In the genomic region with DNA sequence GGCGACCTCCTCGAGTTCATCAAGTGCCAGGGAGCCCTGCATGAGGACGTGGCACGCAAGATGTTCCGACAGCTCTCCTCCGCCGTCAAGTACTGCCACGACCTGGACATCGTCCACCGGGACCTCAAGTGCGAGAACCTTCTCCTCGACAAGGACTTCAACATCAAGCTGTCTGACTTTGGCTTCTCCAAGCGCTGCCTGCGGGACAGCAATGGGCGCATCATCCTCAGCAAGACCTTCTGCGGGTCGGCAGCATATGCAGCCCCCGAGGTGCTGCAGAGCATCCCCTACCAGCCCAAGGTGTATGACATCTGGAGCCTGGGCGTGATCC, we compare ENCODE assay signal across 23 cellular contexts. TPM values are rescaled to one million over a fixed set of nuclear protein-coding genes. Genes with fewer than 3 reads are reported as not detected.
DNase-seq lines count a peak whose midpoint lies in the region; ATAC-seq, FAIRE-seq and TF ChIP-seq lines count a peak whose summit lies in the region.
"Had no signal": no experiment of that assay in that cellular context is flagged by ENCODE, and none has a peak within 500 bp of the region (broad histone marks: within the 10 kb centered on the region; RNA-seq: fewer than 3 reads in every experiment).

No MANE protein-coding gene starts in this region.

- no peaks in the 10 kb centered on the region for H3K79me2 ChIP-seq in K562 (ENCODE audit: control insufficient read depth, insufficient read depth, low read length)

- DNase-seq in RWPE1 (ENCODE audit: low spot score) (no peak), K562 (ENCODE audit: extremely low read depth in 1 of 4, low spot score in 3 of 4) (no peak), kidney (peak; percentile 61)
- DNase-seq in effector CD8-positive, alpha-beta T cell (lab: John Stamatoyannopoulos, UW), result no peak
- DNase-seq: Calu3; CD4-positive, alpha-beta memory T cell; COR-L47; DMS53; DMS79 treated with DMSO at 0.1 percent for 48 hours; GF-D8; HFFc6 had no signal

- no peak overlapping the region for H2AFZ ChIP-seq in K562 (ENCODE audit: low read depth, low read length)
- H2AFZ ChIP-seq: GM23338 had no signal

- intact Hi-C loops in K562 (cut with micrococcal nuclease) (loop anchor here (10.0 kb wide), 1 partner anchor 57 kb away; no protein-coding TSS in a partner anchor), kidney (cut with DNase I) (no loop called here)

- CTCF ChIA-PET in RWPE1 (lab: Yijun Ruan, JAX) (interaction anchor here (0.6 kb wide), 1 partner anchor 11 kb away, joined by 3 read pairs; no protein-coding TSS in a partner anchor), K562 (lab: Yijun Ruan, JAX; ENCODE audit: low intra/inter-chr PET ratio) (no interaction called here)

- POLR2A ChIA-PET in RWPE1 (lab: Yijun Ruan, JAX; ENCODE audit: low non-redundant PET) (no interaction called here), K562 (lab: Yijun Ruan, JAX) (interaction anchor here (1.1 to 4.4 kb wide), 4 partner anchors 9 to 16 kb away, joined by 4 to 38 read pairs (median 14); a partner anchor contains a TSS)

- no peaks in the 10 kb centered on the region for H3K9me3 ChIP-seq in K562 (replicated peaks; ENCODE audit: control insufficient read depth, insufficient read depth, low read depth, low read length)
- H3K9me3 ChIP-seq in kidney (ENCODE audit: control insufficient read depth in 1 of 2, low read length in 2 of 2), result no peaks in the 10 kb centered on the region
- H3K9me3 ChIP-seq: HAP-1 had no signal

- ATAC-seq in K562 (no peak), HG03521 (IDR thresholded peaks at IDR 0.05; ENCODE audit: unreplicated experiment) (no peak), GM18909 (IDR thresholded peaks at IDR 0.05; ENCODE audit: poor library complexity, unreplicated experiment) (no peak)

- peaks cover 11% of the 10 kb centered on the region for H3K9me1 ChIP-seq in K562 (ENCODE audit: control insufficient read depth, insufficient read depth, low read length)

- no TSS peak for BruUV-seq in K562 (replicated peaks; lab: Mats Ljungman, UMichigan)

- H3K9ac ChIP-seq in K562 (ENCODE audit: insufficient read depth in 1 of 2, low read depth in 2 of 2, low read length in 2 of 2), result no peak overlapping the region
- no peak overlapping the region for H3K9ac ChIP-seq in kidney (ENCODE audit: low read length in 2 of 2)

- no peak overlapping the region for H3K4me2 ChIP-seq in K562 (ENCODE audit: insufficient read depth, low read length)
- H3K4me2 ChIP-seq: GM23338 had no signal

- H3K36me3 ChIP-seq in K562 (ENCODE audit: control insufficient read depth, insufficient read depth, low read length) (peaks cover 50% of the 10 kb centered on the region), kidney (ENCODE audit: control insufficient read depth in 1 of 2, insufficient read depth in 2 of 2, low read length in 2 of 2) (peaks cover 14 to 17% of the 10 kb centered on the region in 2 donors)

- peak overlapping the region; percentile 90 for H3K27ac ChIP-seq in RWPE1
- no peak overlapping the region for H3K27ac ChIP-seq in K562 (ENCODE audit: extremely low read depth, low read depth, low read length)
- no peak overlapping the region for H3K27ac ChIP-seq in kidney (ENCODE audit: low read depth in 2 of 2, low read length in 2 of 2)

- 92% methylated on average over 19 of the region's 19 CpGs for WGBS in K562 (ENCODE audit: insufficient coverage, low coverage, missing lambda C conversion rate)

- H3K4me1 ChIP-seq in K562 (replicated peaks in 1 of 2; ENCODE audit: control insufficient read depth in 2 of 2, insufficient read depth in 2 of 2, low read length in 2 of 2) (peaks cover 0 to 42% of the 10 kb centered on the region in 2 experiments; a peak in 1 of 5 replicates), kidney (ENCODE audit: control insufficient read depth in 1 of 2, insufficient read depth in 1 of 2, low read depth in 1 of 2, low read length in 2 of 2) (no peaks in the 10 kb centered on the region)
- H3K4me1 ChIP-seq: HAP-1 had no signal

- H4K20me1 ChIP-seq in K562 (replicated peaks; ENCODE audit: control insufficient read depth, insufficient read depth, low read length), result peaks cover 17% of the 10 kb centered on the region; the same call in 1 of the 2 replicates

- no peak for FAIRE-seq in K562 (lab: Jason Lieb, UNC)
- FAIRE-seq in kidney (lab: Jason Lieb, UNC), result no peak
- FAIRE-seq: GM12891, GM18507, H54 had no signal

- TF ChIP-seq POLR2A in K562 (conservative IDR thresholded peaks at IDR 0.05), result no peak

- TF ChIP-seq EP300 in K562 (IDR thresholded peaks at IDR 0.05; ENCODE audit: low read length), result no peak

- H3K4me3 ChIP-seq in K562 (no peak overlapping the region), kidney (ENCODE audit: low read length in 2 of 2) (no peak overlapping the region)
- H3K4me3 ChIP-seq: GM23338, HAP-1 had no signal

- peaks cover 0 to 6% of the 10 kb centered on the region in 2 experiments; a peak in 3 of 5 replicates for H3K27me3 ChIP-seq in K562 (ENCODE audit: control insufficient read depth in 2 of 2, insufficient read depth in 2 of 2, low read length in 2 of 2)

- no peak for TF ChIP-seq RAD21 in K562 (CRISPR knock-in tag; conservative IDR thresholded peaks at IDR 0.05 in 1 of 2, IDR thresholded peaks at IDR 0.05 in 1 of 2)

- TF ChIP-seq CTCF in RWPE1 (conservative IDR thresholded peaks at IDR 0.05; ENCODE audit: low read depth) (no peak), K562 (IDR thresholded peaks at IDR 0.05 in 2 of 3, conservative IDR thresholded peaks at IDR 0.05 in 1 of 3; ENCODE audit: insufficient read depth in 2 of 3, low read depth in 1 of 3, low read length in 3 of 3) (no peak), kidney (IDR thresholded peaks at IDR 0.05; ENCODE audit: borderline replicate concordance, extremely low read depth, insufficient read depth) (no peak)

- in situ Hi-C loops in K562 (cut with MboI), result no loop called here

RNA-seq across cellular contexts. Expression of a gene that starts 0.5 kb away (rescaled TPM):
- 0.21 TPM in 1 of 2 replicates, not detected in the other for total RNA-seq in K562 (2011; cell fraction: chromatin; rRNA removed; ENCODE audit: low replicate concordance)
- not detected in 2 replicates for total RNA-seq in K562 (2011; cell fraction: nucleolus; rRNA removed)
- total RNA-seq in K562 (2011; cell fraction: nucleoplasm; rRNA removed), result 0.22 TPM in 1 of 2 replicates, not detected in the other
- total RNA-seq in K562 (2014; rRNA removed) (not detected in 2 replicates), K562 (2014; rRNA removed; fragmentation: Illumina TruSeq; extraction: Trizol) (not detected in 2 replicates), K562 (2015; rRNA removed; fragmentation: Illumina TruSeq; extraction: Trizol) (not detected in 2 replicates), K562 (2021) (not detected in 2 replicates), kidney (not detected)
- polyA plus RNA-seq in K562 (2011; rRNA removed) (not detected in 2 replicates), K562 (2014; fragmentation: Illumina TruSeq; extraction: Trizol) (not detected in 2 replicates), K562 (2014; fragmentation: Nextera tagmentation; extraction: Ambion mirVana) (not detected), K562 (2014; rRNA removed) (0.04 TPM in 1 of 2 replicates, not detected in the other), kidney (ENCODE audit: insufficient read depth, low read depth, low replicate concordance) (not detected)
- polyA plus RNA-seq in K562 (2011; cell fraction: cytosol; rRNA removed), result 0.04 TPM in 1 of 2 replicates, not detected in the other
- polyA plus RNA-seq in K562 (2011; cell fraction: nucleus; rRNA removed), result 0.10 TPM in 1 of 2 replicates, not detected in the other
- polyA plus RNA-seq in K562 (2012), result not detected in 2 replicates
- not detected in 2 replicates for polyA minus RNA-seq in K562 (2011; rRNA and poly(A)+ RNA removed)
- not detected in 2 replicates for polyA minus RNA-seq in K562 (2011; cell fraction: cytosol; rRNA and poly(A)+ RNA removed)
- polyA minus RNA-seq in K562 (2011; cell fraction: nucleus; rRNA and poly(A)+ RNA removed), result not detected in 2 replicates
- total RNA-seq: A172; A673; Calu3; CD4-positive, alpha-beta memory T cell; Daoy; G401; GM23338; HFFc6 had no signal
- polyA plus RNA-seq: BJ; CD4-positive, alpha-beta memory T cell; GM23338 had no signal

RNA-seq across cellular contexts. Expression of a gene that starts 9.4 kb away (rescaled TPM):
- total RNA-seq in K562 (2011; cell fraction: chromatin; rRNA removed; ENCODE audit: low replicate concordance), result 104 and 237 TPM in 2 replicates
- total RNA-seq in K562 (2011; cell fraction: nucleolus; rRNA removed), result 233 and 250 TPM in 2 replicates
- total RNA-seq in K562 (2011; cell fraction: nucleoplasm; rRNA removed), result 163 and 192 TPM in 2 replicates
- 62.9 and 79.7 TPM in 2 replicates for total RNA-seq in K562 (2014; rRNA removed)
- 25.0 and 31.7 TPM in 2 replicates for total RNA-seq in K562 (2014; rRNA removed; fragmentation: Illumina TruSeq; extraction: Trizol)
- 52.2 and 56.7 TPM in 2 replicates for total RNA-seq in K562 (2015; rRNA removed; fragmentation: Illumina TruSeq; extraction: Trizol)
- total RNA-seq in K562 (2021), result 101 and 103 TPM in 2 replicates
- polyA plus RNA-seq in K562 (2011; rRNA removed), result 45.6 and 65.3 TPM in 2 replicates
- 87.9 and 92.8 TPM in 2 replicates for polyA plus RNA-seq in K562 (2011; cell fraction: cytosol; rRNA removed)
- 96.5 and 99.6 TPM in 2 replicates for polyA plus RNA-seq in K562 (2011; cell fraction: nucleus; rRNA removed)
- polyA plus RNA-seq in K562 (2012), result 68.2 and 87.4 TPM in 2 replicates
- 56.7 and 59.7 TPM in 2 replicates for polyA plus RNA-seq in K562 (2014; fragmentation: Illumina TruSeq; extraction: Trizol)
- under 1 TPM; 0.69 to 0.70 TPM for polyA plus RNA-seq in K562 (2014; fragmentation: Nextera tagmentation; extraction: Ambion mirVana)
- 54.1 and 56.4 TPM in 2 replicates for polyA plus RNA-seq in K562 (2014; rRNA removed)
- polyA minus RNA-seq in K562 (2011; rRNA and poly(A)+ RNA removed), result 59.4 and 60.5 TPM in 2 replicates
- polyA minus RNA-seq in K562 (2011; cell fraction: cytosol; rRNA and poly(A)+ RNA removed), result 76.8 and 101 TPM in 2 replicates
- 59.6 and 106 TPM in 2 replicates for polyA minus RNA-seq in K562 (2011; cell fraction: nucleus; rRNA and poly(A)+ RNA removed)
- total RNA-seq in kidney, result 67.7 TPM
- polyA plus RNA-seq in kidney (ENCODE audit: insufficient read depth, low read depth, low replicate concordance), result 37.5 TPM

RNA-seq across cellular contexts. Expression of a gene that starts 12.8 kb away (rescaled TPM):
- 22.9 and 43.9 TPM in 2 replicates for total RNA-seq in K562 (2011; cell fraction: chromatin; rRNA removed; ENCODE audit: low replicate concordance)
- 30.7 and 33.7 TPM in 2 replicates for total RNA-seq in K562 (2011; cell fraction: nucleolus; rRNA removed)
- total RNA-seq in K562 (2011; cell fraction: nucleoplasm; rRNA removed), result 20.2 and 27.2 TPM in 2 replicates
- total RNA-seq in K562 (2014; rRNA removed) (42.5 and 47.4 TPM in 2 replicates), K562 (2014; rRNA removed; fragmentation: Illumina TruSeq; extraction: Trizol) (9.4 and 10.7 TPM in 2 replicates), K562 (2015; rRNA removed; fragmentation: Illumina TruSeq; extraction: Trizol) (28.3 and 30.9 TPM in 2 replicates), K562 (2021) (51.3 and 52.8 TPM in 2 replicates), kidney (14.3 TPM)
- polyA plus RNA-seq in K562 (2011; rRNA removed) (26.8 and 44.0 TPM in 2 replicates), K562 (2014; fragmentation: Illumina TruSeq; extraction: Trizol) (23.6 and 41.0 TPM in 2 replicates), K562 (2014; fragmentation: Nextera tagmentation; extraction: Ambion mirVana) (1 to 10 TPM in 1 of 2 experiments, under 1 TPM in 1; 0.70 to 1.9 TPM), K562 (2014; rRNA removed) (47.1 and 58.1 TPM in 2 replicates), kidney (ENCODE audit: insufficient read depth, low read depth, low replicate concordance) (15.3 TPM)
- polyA plus RNA-seq in K562 (2011; cell fraction: cytosol; rRNA removed), result 44.3 and 59.3 TPM in 2 replicates
- 50.0 and 63.7 TPM in 2 replicates for polyA plus RNA-seq in K562 (2011; cell fraction: nucleus; rRNA removed)
- 34.4 and 35.2 TPM in 2 replicates for polyA plus RNA-seq in K562 (2012)
- polyA minus RNA-seq in K562 (2011; rRNA and poly(A)+ RNA removed), result 11.3 and 13.6 TPM in 2 replicates
- 16.3 and 30.8 TPM in 2 replicates for polyA minus RNA-seq in K562 (2011; cell fraction: cytosol; rRNA and poly(A)+ RNA removed)
- 11.7 and 24.3 TPM in 2 replicates for polyA minus RNA-seq in K562 (2011; cell fraction: nucleus; rRNA and poly(A)+ RNA removed)

RNA-seq across cellular contexts. Expression of a gene that starts 18.4 kb away (rescaled TPM):
- total RNA-seq in K562 (2011; cell fraction: chromatin; rRNA removed; ENCODE audit: low replicate concordance), result not detected in 2 replicates
- not detected in 2 replicates for total RNA-seq in K562 (2011; cell fraction: nucleolus; rRNA removed)
- total RNA-seq in K562 (2011; cell fraction: nucleoplasm; rRNA removed), result not detected in 2 replicates
- total RNA-seq in K562 (2014; rRNA removed), result not detected in 2 replicates
- total RNA-seq in K562 (2014; rRNA removed; fragmentation: Illumina TruSeq; extraction: Trizol), result not detected in 2 replicates
- total RNA-seq in K562 (2015; rRNA removed; fragmentation: Illumina TruSeq; extraction: Trizol), result not detected in 2 replicates
- total RNA-seq in K562 (2021), result not detected in 2 replicates
- not detected in 2 replicates for polyA plus RNA-seq in K562 (2011; rRNA removed)
- polyA plus RNA-seq in K562 (2011; cell fraction: cytosol; rRNA removed), result not detected in 2 replicates
- not detected in 2 replicates for polyA plus RNA-seq in K562 (2011; cell fraction: nucleus; rRNA removed)
- polyA plus RNA-seq in K562 (2012), result not detected in 2 replicates
- polyA plus RNA-seq in K562 (2014; fragmentation: Illumina TruSeq; extraction: Trizol), result not detected in 2 replicates
- not detected for polyA plus RNA-seq in K562 (2014; fragmentation: Nextera tagmentation; extraction: Ambion mirVana)
- not detected in 2 replicates for polyA plus RNA-seq in K562 (2014; rRNA removed)
- polyA minus RNA-seq in K562 (2011; rRNA and poly(A)+ RNA removed), result not detected in 2 replicates
- polyA minus RNA-seq in K562 (2011; cell fraction: cytosol; rRNA and poly(A)+ RNA removed), result not detected in 2 replicates
- polyA minus RNA-seq in K562 (2011; cell fraction: nucleus; rRNA and poly(A)+ RNA removed), result not detected in 2 replicates
- total RNA-seq in kidney, result not detected
- polyA plus RNA-seq in kidney (ENCODE audit: insufficient read depth, low read depth, low replicate concordance), result not detected
- total RNA-seq: A172; A673; Calu3; CD4-positive, alpha-beta memory T cell; Daoy; GM23338; HFFc6 had no signal
- polyA plus RNA-seq: BJ; CD4-positive, alpha-beta memory T cell; GM23338 had no signal

RNA-seq across cellular contexts. Expression of a gene that starts 46.9 kb away (rescaled TPM):
- 34.4 and 107 TPM in 2 replicates for total RNA-seq in K562 (2011; cell fraction: chromatin; rRNA removed; ENCODE audit: low replicate concordance)
- 114 and 122 TPM in 2 replicates for total RNA-seq in K562 (2011; cell fraction: nucleolus; rRNA removed)
- 76.8 and 81.5 TPM in 2 replicates for total RNA-seq in K562 (2011; cell fraction: nucleoplasm; rRNA removed)
- 329 and 469 TPM in 2 replicates for total RNA-seq in K562 (2014; rRNA removed)
- total RNA-seq in K562 (2014; rRNA removed; fragmentation: Illumina TruSeq; extraction: Trizol), result 54.3 and 89.6 TPM in 2 replicates
- 109 and 119 TPM in 2 replicates for total RNA-seq in K562 (2015; rRNA removed; fragmentation: Illumina TruSeq; extraction: Trizol)
- 399 and 408 TPM in 2 replicates for total RNA-seq in K562 (2021)
- polyA plus RNA-seq in K562 (2011; rRNA removed), result 110 and 216 TPM in 2 replicates
- polyA plus RNA-seq in K562 (2011; cell fraction: cytosol; rRNA removed), result 329 and 368 TPM in 2 replicates
- polyA plus RNA-seq in K562 (2011; cell fraction: nucleus; rRNA removed), result 294 and 343 TPM in 2 replicates
- polyA plus RNA-seq in K562 (2012), result 272 and 330 TPM in 2 replicates
- polyA plus RNA-seq in K562 (2014; fragmentation: Illumina TruSeq; extraction: Trizol), result 183 and 239 TPM in 2 replicates
- 10 to 100 TPM; 11.0 to 23.7 TPM for polyA plus RNA-seq in K562 (2014; fragmentation: Nextera tagmentation; extraction: Ambion mirVana)
- polyA plus RNA-seq in K562 (2014; rRNA removed), result 248 and 262 TPM in 2 replicates
- 64.7 and 77.1 TPM in 2 replicates for polyA minus RNA-seq in K562 (2011; rRNA and poly(A)+ RNA removed)
- polyA minus RNA-seq in K562 (2011; cell fraction: cytosol; rRNA and poly(A)+ RNA removed), result 103 and 287 TPM in 2 replicates
- 46.3 and 88.1 TPM in 2 replicates for polyA minus RNA-seq in K562 (2011; cell fraction: nucleus; rRNA and poly(A)+ RNA removed)
- total RNA-seq in kidney, result 62.6 TPM
- polyA plus RNA-seq in kidney (ENCODE audit: insufficient read depth, low read depth, low replicate concordance), result 128 TPM
